In genomic region chr3:183044547-183045229, GRCh38 we compare ENCODE assay signal across 12 cellular contexts. TPM values are rescaled to one million over a fixed set of nuclear protein-coding genes. Genes with fewer than 3 reads are reported as not detected.
DNase-seq lines count a peak whose midpoint lies in the region; ATAC-seq and TF ChIP-seq lines count a peak whose summit lies in the region.
"Had no signal": no experiment of that assay in that cellular context is flagged by ENCODE, and none has a peak within 500 bp of the region (broad histone marks: within the 10 kb centered on the region; RNA-seq: fewer than 3 reads in every experiment).

No MANE protein-coding gene starts in this region.

- intact Hi-C loops in activated CD8-positive, alpha-beta T cell treated with anti-CD3 and anti-CD28 coated beads for 36 hours (cut with micrococcal nuclease), result no loop called here
- intact Hi-C loops in naive thymus-derived CD4-positive, alpha-beta T cell (cut with micrococcal nuclease), result no loop called here
- intact Hi-C loops in breast epithelium (cut with DNase I; ENCODE audit: low total_unique reads), result no loop called here

- CTCF ChIA-PET in activated CD8-positive, alpha-beta T cell treated with anti-CD3 and anti-CD28 coated beads for 36 hours (lab: Charles Lee), result interaction anchor here (0.8 to 1.1 kb wide), 2 partner anchors 41 to 146 kb away, joined by 3 to 5 read pairs; no protein-coding TSS in a partner anchor
- CTCF ChIA-PET in naive thymus-derived CD4-positive, alpha-beta T cell (lab: Charles Lee), result no interaction called here

- no peak overlapping the region for H3K27ac ChIP-seq in naive thymus-derived CD4-positive, alpha-beta T cell (ENCODE audit: low read depth, low read length)
- no peak overlapping the region for H3K27ac ChIP-seq in breast epithelium

- DNase-seq in activated CD8-positive, alpha-beta T cell treated with anti-CD3 and anti-CD28 coated beads for 36 hours, result no peak
- no peak for DNase-seq in NCI-H1436 treated with DMSO at 0.1 percent for 48 hours (lab: John Stamatoyannopoulos, UW)
- DNase-seq in naive thymus-derived CD4-positive, alpha-beta T cell, result no peak
- DNase-seq in breast epithelium (ENCODE audit: low spot score in 2 of 2), result no peak
- no peak for DNase-seq in HPDE6-E6E7 (ENCODE audit: extremely low spot score)
- DNase-seq: Caco-2, HCEC 1CT, NCI-H1417, SHP77 treated with DMSO at 0.1 percent for 48 hours had no signal

- TF ChIP-seq CTCF in activated CD8-positive, alpha-beta T cell treated with anti-CD3 and anti-CD28 coated beads for 36 hours (IDR thresholded peaks at IDR 0.05), result no peak
- TF ChIP-seq CTCF in breast epithelium (IDR thresholded peaks at IDR 0.05), result no peak

- no peak overlapping the region for H3K4me3 Mint-ChIP-seq in activated CD8-positive, alpha-beta T cell treated with anti-CD3 and anti-CD28 coated beads for 36 hours
- no peak overlapping the region for H3K4me3 Mint-ChIP-seq in naive thymus-derived CD4-positive, alpha-beta T cell

- no peaks in the 10 kb centered on the region for H3K27me3 ChIP-seq in naive thymus-derived CD4-positive, alpha-beta T cell (ENCODE audit: control insufficient read depth in 2 of 2, insufficient read depth in 2 of 2, low read length in 2 of 2)
- H3K27me3 ChIP-seq in breast epithelium, result no peaks in the 10 kb centered on the region

- peak overlapping the region; percentile 45 for H3K27ac Mint-ChIP-seq in activated CD8-positive, alpha-beta T cell treated with anti-CD3 and anti-CD28 coated beads for 36 hours
- H3K27ac Mint-ChIP-seq in naive thymus-derived CD4-positive, alpha-beta T cell, result peak overlapping the region in 1 of 9 donors; percentile 22

- peaks cover 4% of the 10 kb centered on the region for H3K4me1 Mint-ChIP-seq in activated CD8-positive, alpha-beta T cell treated with anti-CD3 and anti-CD28 coated beads for 36 hours (ENCODE audit: low read depth)
- peaks cover 0 to 18% (median 0%) of the 10 kb centered on the region in 7 donors for H3K4me1 Mint-ChIP-seq in naive thymus-derived CD4-positive, alpha-beta T cell

- peaks cover 2 to 49% (median 6%) of the 10 kb centered on the region in 3 experiments for H3K36me3 ChIP-seq in naive thymus-derived CD4-positive, alpha-beta T cell (ENCODE audit: control insufficient read depth in 2 of 3, insufficient read depth in 3 of 3, low read length in 3 of 3)
- no peaks in the 10 kb centered on the region for H3K36me3 ChIP-seq in breast epithelium

- H3K9me3 ChIP-seq in naive thymus-derived CD4-positive, alpha-beta T cell (ENCODE audit: control insufficient read depth in 2 of 3, low read length in 3 of 3), result no peaks in the 10 kb centered on the region
- H3K9me3 ChIP-seq in breast epithelium, result no peaks in the 10 kb centered on the region
- H3K9me3 ChIP-seq: Caco-2 had no signal

- POLR2A ChIA-PET in activated CD8-positive, alpha-beta T cell treated with anti-CD3 and anti-CD28 coated beads for 36 hours (lab: Charles Lee), result interaction anchor here (1.4 kb wide), 1 partner anchor 12 kb away, joined by 3 read pairs; no protein-coding TSS in a partner anchor
- POLR2A ChIA-PET in naive thymus-derived CD4-positive, alpha-beta T cell (lab: Charles Lee), result no interaction called here

- H3K4me1 ChIP-seq in naive thymus-derived CD4-positive, alpha-beta T cell (ENCODE audit: control insufficient read depth in 2 of 2, insufficient read depth in 2 of 2, low read length in 2 of 2), result no peaks in the 10 kb centered on the region
- no peaks in the 10 kb centered on the region for H3K4me1 ChIP-seq in breast epithelium

- H3K36me3 Mint-ChIP-seq in activated CD8-positive, alpha-beta T cell treated with anti-CD3 and anti-CD28 coated beads for 36 hours (ENCODE audit: low read depth), result peaks cover 33% of the 10 kb centered on the region
- H3K36me3 Mint-ChIP-seq in naive thymus-derived CD4-positive, alpha-beta T cell, result peaks cover 12 to 55% (median 37%) of the 10 kb centered on the region in 5 donors

- H3K9me3 Mint-ChIP-seq in activated CD8-positive, alpha-beta T cell treated with anti-CD3 and anti-CD28 coated beads for 36 hours, result no peaks in the 10 kb centered on the region
- H3K9me3 Mint-ChIP-seq in naive thymus-derived CD4-positive, alpha-beta T cell, result no peaks in the 10 kb centered on the region

- TF ChIP-seq POLR2A in breast epithelium (IDR thresholded peaks at IDR 0.05), result no peak

- H3K4me3 ChIP-seq in naive thymus-derived CD4-positive, alpha-beta T cell (ENCODE audit: low read length), result no peak overlapping the region
- no peak overlapping the region for H3K4me3 ChIP-seq in breast epithelium

- no peaks in the 10 kb centered on the region for H3K27me3 Mint-ChIP-seq in activated CD8-positive, alpha-beta T cell treated with anti-CD3 and anti-CD28 coated beads for 36 hours
- no peaks in the 10 kb centered on the region for H3K27me3 Mint-ChIP-seq in naive thymus-derived CD4-positive, alpha-beta T cell

- ATAC-seq in GM18861 (IDR thresholded peaks at IDR 0.05; ENCODE audit: unreplicated experiment), result peak; percentile 96
- ATAC-seq in GM21528 (IDR thresholded peaks at IDR 0.05; ENCODE audit: low FRiP score, unreplicated experiment), result peak; percentile 98
- peak; percentile 97 for ATAC-seq in HG03135 (IDR thresholded peaks at IDR 0.05; ENCODE audit: unreplicated experiment)
- no peak for ATAC-seq in activated CD8-positive, alpha-beta T cell treated with anti-CD3 and anti-CD28 coated beads for 36 hours
- no peak for ATAC-seq in naive thymus-derived CD4-positive, alpha-beta T cell

RNA-seq across cellular contexts. Expression of gene MCCC1, which starts 54.6 kb away (rescaled TPM):
- 10 to 100 TPM; 35.0 to 38.0 TPM for total RNA-seq in activated CD8-positive, alpha-beta T cell treated with anti-CD3 and anti-CD28 coated beads for 36 hours
- total RNA-seq in naive thymus-derived CD4-positive, alpha-beta T cell, result 10 to 100 TPM; 17.7 to 37.5 (median 31.8) TPM
- polyA plus RNA-seq in naive thymus-derived CD4-positive, alpha-beta T cell, result 10 to 100 TPM; 26.4 to 31.8 TPM
- 10 to 100 TPM; 42.3 to 70.2 (median 47.6) TPM for total RNA-seq in breast epithelium

Comparison
In these comparisons a context has a peak if more than half of its experiments do, and no peak if none do; other contexts are left out.
1. ATAC-seq: peak in GM18861 (single experiment), GM21528 (single experiment) and HG03135 (single experiment); none in activated CD8-positive, alpha-beta T cell treated with anti-CD3 and anti-CD28 coated beads for 36 hours (single experiment) and naive thymus-derived CD4-positive, alpha-beta T cell (single experiment).